25 cellular contexts compared by ENCODE assay signal in the genomic region with DNA sequence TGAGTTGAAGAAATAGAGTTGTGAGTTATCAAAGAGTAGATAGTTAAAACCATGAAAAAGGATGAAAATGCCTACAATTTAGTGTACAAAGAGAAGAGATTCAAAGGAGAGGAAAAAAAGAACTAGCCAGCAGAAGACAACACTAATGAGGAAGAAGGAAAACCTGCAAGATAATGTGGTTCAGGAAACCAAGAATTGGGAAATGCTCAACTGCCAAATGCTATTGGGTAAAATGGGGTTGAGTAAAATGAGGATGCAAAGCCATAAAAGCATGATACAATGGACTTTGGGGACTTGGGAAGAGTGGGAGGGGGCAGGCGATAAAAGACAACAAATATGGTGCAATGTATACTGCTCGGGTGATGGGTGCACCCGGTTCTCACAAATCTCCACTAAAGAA. TPM values are rescaled to one million over a fixed set of nuclear protein-coding genes. Genes with fewer than 3 reads are reported as not detected.
"Had no signal": no experiment of that assay in that cellular context is flagged by ENCODE, and none has a peak within 500 bp of the region (broad histone marks: within the 10 kb centered on the region; RNA-seq: fewer than 3 reads in every experiment).

No MANE protein-coding gene starts in this region.

- ATAC-seq: activated T-cell treated with anti-CD3 and anti-CD28 coated beads, Interleukin-2, amount 50 U/mL, for 4 hours; effector memory CD8-positive, alpha-beta T cell; esophagus mucosa; left ventricle myocardium superior; naive thymus-derived CD8-positive, alpha-beta T cell; sciatic nerve; stimulated activated effector memory CD8-positive, alpha-beta T cell treated with anti-CD3 and anti-CD28 coated beads, Interleukin-12 subunit alpha, Interleukin-12 subunit beta, amount 100 ng/mL, for 72 hours; stimulated activated naive CD8-positive, alpha-beta T cell treated with anti-CD3 and anti-CD28 coated beads, Interleukin-15, amount 100 ng/mL, for 72 hours; WTC11 had no signal

- DNase-seq: activated CD8-positive, alpha-beta memory T cell treated with anti-CD3 and anti-CD28 coated beads for 24 hours; activated CD8-positive, alpha-beta memory T cell treated with anti-CD3 and anti-CD28 coated beads, Interleukin-2, amount 50 U/mL, for 4 hours; activated naive CD4-positive, alpha-beta T cell; activated naive CD8-positive, alpha-beta T cell treated with anti-CD3 and anti-CD28 coated beads for 36 hours; activated T-cell treated with anti-CD3 and anti-CD28 coated beads, Interleukin-2, amount 50 U/mL, for 4 hours; effector memory CD8-positive, alpha-beta T cell; glutamatergic neuron; kidney glomerular epithelial cell; left ventricle myocardium superior; mammary epithelial cell; naive thymus-derived CD8-positive, alpha-beta T cell; small intestine; stimulated activated CD4-positive, alpha-beta T cell treated with anti-CD3 and anti-CD28 coated beads, Interleukin-2, amount 100 ng/mL, for 24 hours; stimulated activated naive CD8-positive, alpha-beta T cell treated with anti-CD3 and anti-CD28 coated beads, Interleukin-15, amount 100 ng/mL, for 72 hours had no signal

- H3K27ac Mint-ChIP-seq: activated naive CD8-positive, alpha-beta T cell treated with anti-CD3 and anti-CD28 coated beads for 36 hours; activated T-helper 2 cell treated with anti-CD3 and anti-CD28 coated beads, Interferon-gamma antibody, Interleukin-2, Interleukin-4, amounts not matched to agents 10 μg/mL and 5 μg/mL and 100 μg/mL, durations not matched to agents 14 hours and 24 hours and 36 hours; effector memory CD8-positive, alpha-beta T cell; mesothelial cell of epicardium; naive thymus-derived CD8-positive, alpha-beta T cell; neural progenitor cell; stimulated activated effector memory CD8-positive, alpha-beta T cell treated with anti-CD3 and anti-CD28 coated beads, Interleukin-12 subunit alpha, Interleukin-12 subunit beta, amount 100 ng/mL, for 72 hours; stimulated activated naive CD8-positive, alpha-beta T cell treated with anti-CD3 and anti-CD28 coated beads, Interleukin-15, amount 100 ng/mL, for 72 hours; T-helper 2 cell treated with Interferon-gamma antibody and Interleukin-4, amounts not matched to agents 5 μg/mL and 100 μg/mL, for 36 hours; WTC11 had no signal

- H3K4me3 Mint-ChIP-seq: activated naive CD8-positive, alpha-beta T cell treated with anti-CD3 and anti-CD28 coated beads for 36 hours; activated T-cell treated with anti-CD3 and anti-CD28 coated beads, Interleukin-2, amount 50 U/mL, for 4 hours; central memory CD8-positive, alpha-beta T cell; effector memory CD8-positive, alpha-beta T cell; mesothelial cell of epicardium; naive thymus-derived CD8-positive, alpha-beta T cell; neural progenitor cell; stimulated activated effector memory CD8-positive, alpha-beta T cell treated with anti-CD3 and anti-CD28 coated beads, Interleukin-12 subunit alpha, Interleukin-12 subunit beta, amount 100 ng/mL, for 72 hours; stimulated activated naive CD8-positive, alpha-beta T cell treated with anti-CD3 and anti-CD28 coated beads, Interleukin-15, amount 100 ng/mL, for 72 hours; T-helper 2 cell treated with Interferon-gamma antibody and Interleukin-4, amounts not matched to agents 5 μg/mL and 100 μg/mL, for 36 hours; WTC11 had no signal

- H3K9me3 Mint-ChIP-seq: activated T-helper 2 cell treated with anti-CD3 and anti-CD28 coated beads, Interferon-gamma antibody, Interleukin-2, Interleukin-4, amounts not matched to agents 10 μg/mL and 5 μg/mL and 100 μg/mL, durations not matched to agents 14 hours and 24 hours and 36 hours; central memory CD8-positive, alpha-beta T cell; effector memory CD8-positive, alpha-beta T cell; neural progenitor cell; stimulated activated effector memory CD8-positive, alpha-beta T cell treated with anti-CD3 and anti-CD28 coated beads, Interleukin-12 subunit alpha, Interleukin-12 subunit beta, amount 100 ng/mL, for 72 hours; T-helper 2 cell treated with Interferon-gamma antibody and Interleukin-4, amounts not matched to agents 5 μg/mL and 100 μg/mL, for 36 hours had no signal

- H3K4me1 Mint-ChIP-seq: activated naive CD8-positive, alpha-beta T cell treated with anti-CD3 and anti-CD28 coated beads for 36 hours; central memory CD8-positive, alpha-beta T cell; mesothelial cell of epicardium; naive thymus-derived CD8-positive, alpha-beta T cell; neural progenitor cell; stimulated activated effector memory CD8-positive, alpha-beta T cell treated with anti-CD3 and anti-CD28 coated beads, Interleukin-12 subunit alpha, Interleukin-12 subunit beta, amount 100 ng/mL, for 72 hours; stimulated activated naive CD8-positive, alpha-beta T cell treated with anti-CD3 and anti-CD28 coated beads, Interleukin-15, amount 100 ng/mL, for 72 hours had no signal

- H3K36me3 Mint-ChIP-seq: activated naive CD8-positive, alpha-beta T cell treated with anti-CD3 and anti-CD28 coated beads for 36 hours; mesothelial cell of epicardium; neural progenitor cell; stimulated activated effector memory CD8-positive, alpha-beta T cell treated with anti-CD3 and anti-CD28 coated beads, Interleukin-12 subunit alpha, Interleukin-12 subunit beta, amount 100 ng/mL, for 72 hours had no signal

RNA-seq across cellular contexts. Expression of a gene that starts 7.6 kb away (rescaled TPM):
- polyA plus RNA-seq: endothelial cell of umbilical vein; hepatocyte; mammary epithelial cell; naive thymus-derived CD8-positive, alpha-beta T cell; small intestine had no signal

RNA-seq across cellular contexts. Expression of a gene that starts 40.9 kb away (rescaled TPM):
- polyA plus RNA-seq: endothelial cell of umbilical vein; hepatocyte; mammary epithelial cell; naive thymus-derived CD8-positive, alpha-beta T cell; small intestine had no signal
